Comparison of ENCODE assay signal across 11 cellular contexts in the genomic region with DNA sequence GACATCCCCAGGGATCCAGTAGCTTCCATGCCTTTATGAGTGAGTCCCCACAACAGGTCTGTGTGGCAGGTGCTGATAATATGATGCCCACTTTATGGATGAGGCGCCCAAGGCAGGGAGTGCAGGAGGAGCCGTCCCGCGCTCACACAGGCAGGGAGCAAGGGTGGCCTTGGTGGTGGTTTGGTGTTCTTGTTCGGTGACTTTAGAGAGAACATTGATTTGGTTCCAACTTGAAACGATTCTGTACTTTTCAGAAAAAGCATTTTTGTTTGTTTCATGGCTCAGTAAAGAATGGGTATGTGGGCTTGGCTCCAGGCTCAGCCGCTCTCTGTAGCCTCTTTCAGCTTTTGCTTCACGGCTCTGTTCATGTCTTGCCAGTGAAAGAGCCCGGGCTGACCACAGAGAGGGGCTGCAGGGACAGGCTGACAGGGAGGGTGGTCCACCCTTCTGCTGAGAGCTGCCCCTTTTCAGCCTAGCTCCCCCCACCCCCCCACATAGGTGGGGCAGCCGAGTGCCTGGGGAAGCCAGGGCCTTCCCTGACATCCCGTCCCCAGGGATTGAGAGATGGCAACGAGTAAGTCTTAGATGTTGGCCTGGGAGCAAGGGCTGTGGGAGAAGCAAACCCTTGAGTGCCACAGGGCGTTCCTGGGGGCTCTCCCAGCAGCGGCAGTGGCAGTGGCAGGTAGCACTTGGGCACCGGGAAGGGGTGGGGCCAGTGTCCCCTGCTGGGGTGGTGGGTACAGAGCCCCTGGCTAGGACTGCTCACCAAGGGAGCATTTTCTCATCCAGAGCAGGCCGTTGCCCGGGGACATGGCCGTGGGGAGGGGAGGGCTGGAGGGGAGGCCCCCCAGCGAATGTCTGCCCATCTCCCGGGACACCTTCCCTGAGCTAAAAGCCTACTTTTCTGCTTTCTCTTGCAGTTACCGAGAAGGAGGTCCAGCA. TPM values are rescaled to one million over a fixed set of nuclear protein-coding genes. Genes with fewer than 3 reads are reported as not detected.
A peak's percentile ranks its signal among the peaks of the same experiment; 100 is the strongest.
DNase-seq lines count a peak whose midpoint lies in the region; ATAC-seq, FAIRE-seq and TF ChIP-seq lines count a peak whose summit lies in the region.
"Had no signal": no experiment of that assay in that cellular context is flagged by ENCODE, and none has a peak within 500 bp of the region (broad histone marks: within the 10 kb centered on the region; RNA-seq: fewer than 3 reads in every experiment).

No MANE protein-coding gene starts in this region.

- H3K9ac ChIP-seq in K562 (ENCODE audit: insufficient read depth in 1 of 2, low read depth in 2 of 2, low read length in 2 of 2), result 0 out of 4 replicates have a peak overlapping the region, but pooled peaks of 1 of the 2 experiments have one; percentile 47
- H3K9ac ChIP-seq in mesenchymal stem cell (ENCODE audit: low read length), result no peak overlapping the region

- no peaks in the 10 kb centered on the region for H3K9me3 ChIP-seq in HEK293 (ENCODE audit: control insufficient read depth, insufficient read depth, low read depth, low read length)
- H3K9me3 ChIP-seq in K562 (replicated peaks; ENCODE audit: control insufficient read depth, insufficient read depth, low read depth, low read length), result no peaks in the 10 kb centered on the region
- no peaks in the 10 kb centered on the region for H3K9me3 ChIP-seq in mesenchymal stem cell (ENCODE audit: control insufficient read depth, low read length)

- no peak overlapping the region for H2BK15ac ChIP-seq in mesenchymal stem cell (ENCODE audit: low read depth, poor library complexity, severe bottlenecking)

- TF ChIP-seq EP300 in K562 (IDR thresholded peaks at IDR 0.05; ENCODE audit: low read length), result no peak

- H2AFZ ChIP-seq in K562 (ENCODE audit: low read depth, low read length), result no peak overlapping the region
- H2AFZ ChIP-seq in mesenchymal stem cell (ENCODE audit: low read depth, low read length), result no peak overlapping the region

- no peak for DNase-seq in K562 (ENCODE audit: extremely low read depth in 1 of 4, low spot score in 3 of 4)
- DNase-seq in mesenchymal stem cell, result no peak
- DNase-seq in cerebellum (ENCODE audit: low spot score), result no peak
- no peak for DNase-seq in LoVo (ENCODE audit: low spot score)
- no peak for DNase-seq in foreskin melanocyte
- DNase-seq: CD8-positive, alpha-beta memory T cell; RPMI8226; small intestine had no signal

- peaks cover 43% of the 10 kb centered on the region for H3K79me1 ChIP-seq in mesenchymal stem cell (replicated peaks; ENCODE audit: low read length, poor library complexity, severe bottlenecking)

- H4K91ac ChIP-seq in mesenchymal stem cell (ENCODE audit: low read length), result peak overlapping the region; percentile 81

- no peak overlapping the region for H3K23ac ChIP-seq in mesenchymal stem cell (ENCODE audit: low read length in 2 of 2)

- H3K4me2 ChIP-seq in K562 (ENCODE audit: insufficient read depth, low read length) (no peak overlapping the region), mesenchymal stem cell (ENCODE audit: low read length, poor library complexity, severe bottlenecking) (no peak overlapping the region)

- ATAC-seq in K562, result no peak
- ATAC-seq in GM19324 (IDR thresholded peaks at IDR 0.05; ENCODE audit: low FRiP score, unreplicated experiment), result no peak

- no peak overlapping the region for H2BK120ac ChIP-seq in mesenchymal stem cell (ENCODE audit: low read depth, low read length)

- WGBS in K562 (ENCODE audit: insufficient coverage, low coverage, missing lambda C conversion rate), result 70% methylated on average over 16 of the region's 21 CpGs
- WGBS in mesenchymal stem cell, result 87% methylated on average over 21 of the region's 21 CpGs

- H3K27ac ChIP-seq in HEK293 (ENCODE audit: extremely low read depth, low read depth, low read length), result no peak overlapping the region
- no peak overlapping the region for H3K27ac ChIP-seq in K562 (ENCODE audit: extremely low read depth, low read depth, low read length)
- peak overlapping the region; percentile 13 for H3K27ac ChIP-seq in mesenchymal stem cell (ENCODE audit: low read length, poor library complexity, severe bottlenecking)
- H3K27ac ChIP-seq in temporal lobe (ENCODE audit: low read depth, low read length), result peak overlapping the region; percentile 86

- in situ Hi-C loops in K562 (cut with MboI), result no loop called here

- peak; percentile 6 for FAIRE-seq in K562 (lab: Jason Lieb, UNC)
- FAIRE-seq: small intestine had no signal

- no peaks in the 10 kb centered on the region for H3K36me3 ChIP-seq in HEK293 (ENCODE audit: control insufficient read depth in 2 of 2, insufficient read depth in 1 of 2, low read length in 2 of 2)
- H3K36me3 ChIP-seq in K562 (ENCODE audit: control insufficient read depth, insufficient read depth, low read length), result no peaks in the 10 kb centered on the region
- peaks cover 4 to 27% of the 10 kb centered on the region in 2 experiments for H3K36me3 ChIP-seq in mesenchymal stem cell (ENCODE audit: control insufficient read depth in 1 of 2, insufficient read depth in 2 of 2, low read depth in 1 of 2, low read length in 2 of 2)

- no peak for TF ChIP-seq POLR2A in K562 (conservative IDR thresholded peaks at IDR 0.05)

- peaks cover 4% of the 10 kb centered on the region for H3K4me1 ChIP-seq in HEK293 (ENCODE audit: control insufficient read depth, insufficient read depth, low read length)
- H3K4me1 ChIP-seq in K562 (replicated peaks in 1 of 2; ENCODE audit: control insufficient read depth in 2 of 2, insufficient read depth in 2 of 2, low read length in 2 of 2), result peaks cover 14 to 38% of the 10 kb centered on the region in 2 experiments
- H3K4me1 ChIP-seq in mesenchymal stem cell (ENCODE audit: control insufficient read depth, insufficient read depth, low read depth, low read length), result peaks cover 39% of the 10 kb centered on the region

- peak overlapping the region; percentile 63 for H2AK5ac ChIP-seq in mesenchymal stem cell (ENCODE audit: low read length, severe bottlenecking)

- intact Hi-C loops in K562 (cut with micrococcal nuclease), result no loop called here

- peak overlapping the region in 1 of 2 experiments; percentile 15 for H2BK12ac ChIP-seq in mesenchymal stem cell (ENCODE audit: low read length in 2 of 2)

- peak overlapping the region in 1 of 2 experiments; percentile 53 for H3K14ac ChIP-seq in mesenchymal stem cell (ENCODE audit: low read length in 2 of 2)

- peaks cover 7% of the 10 kb centered on the region for H3K9me1 ChIP-seq in K562 (ENCODE audit: control insufficient read depth, insufficient read depth, low read length)

- no peak overlapping the region for H3K4me3 ChIP-seq in HEK293 (ENCODE audit: low read depth, low read length)
- H3K4me3 ChIP-seq in K562, result no peak overlapping the region
- H3K4me3 ChIP-seq in mesenchymal stem cell (ENCODE audit: insufficient read depth in 1 of 2, low read depth in 1 of 2, low read length in 2 of 2), result no peak overlapping the region

- H3K27me3 ChIP-seq in K562 (ENCODE audit: control insufficient read depth in 2 of 2, insufficient read depth in 2 of 2, low read length in 2 of 2), result no peaks in the 10 kb centered on the region
- no peaks in the 10 kb centered on the region for H3K27me3 ChIP-seq in mesenchymal stem cell (ENCODE audit: control insufficient read depth in 1 of 2, insufficient read depth in 1 of 2, low read length in 2 of 2)

- H2BK5ac ChIP-seq in mesenchymal stem cell (ENCODE audit: low read depth, low read length, poor library complexity, severe bottlenecking), result no peak overlapping the region

- peak overlapping the region; percentile 7 to 13 for H3K4ac ChIP-seq in mesenchymal stem cell (ENCODE audit: low read depth in 1 of 2, low read length in 2 of 2)

- peaks cover 4% of the 10 kb centered on the region; the same call in 1 of the 3 replicates for H3K79me2 ChIP-seq in K562 (ENCODE audit: control insufficient read depth, insufficient read depth, low read length)

- peaks cover 21% of the 10 kb centered on the region for H4K20me1 ChIP-seq in K562 (replicated peaks; ENCODE audit: control insufficient read depth, insufficient read depth, low read length)

- peak overlapping the region; percentile 48 to 54 for H3K18ac ChIP-seq in mesenchymal stem cell (ENCODE audit: low read depth in 1 of 2, low read length in 2 of 2)

- no peak overlapping the region for H4K8ac ChIP-seq in mesenchymal stem cell (ENCODE audit: low read length)

- CTCF ChIA-PET in HEK293 (lab: Yijun Ruan, JAX), result no interaction called here
- CTCF ChIA-PET in K562 (lab: Yijun Ruan, JAX; ENCODE audit: low intra/inter-chr PET ratio), result no interaction called here

- BruUV-seq in K562 (replicated peaks; lab: Mats Ljungman, UMichigan), result no TSS peak

- POLR2A ChIA-PET in HEK293 (lab: Yijun Ruan, JAX) (no interaction called here), K562 (lab: Yijun Ruan, JAX) (interaction anchor here (0.6 kb wide), 1 partner anchor 11 kb away, joined by 3 read pairs; no protein-coding TSS in a partner anchor)

- no peak for TF ChIP-seq CTCF in HEK293 (tag by site-specific recombination; IDR thresholded peaks at IDR 0.05)
- TF ChIP-seq CTCF in K562 (IDR thresholded peaks at IDR 0.05 in 2 of 3, conservative IDR thresholded peaks at IDR 0.05 in 1 of 3; ENCODE audit: insufficient read depth in 2 of 3, low read depth in 1 of 3, low read length in 3 of 3), result no peak

- no peak for TF ChIP-seq RAD21 in K562 (CRISPR knock-in tag; conservative IDR thresholded peaks at IDR 0.05 in 1 of 2, IDR thresholded peaks at IDR 0.05 in 1 of 2)

TF ChIP-seq in HEK293, 187 proteins besides CTCF, POLR2A, EP300 and RAD21 (continues in another document):
- TF ChIP-seq KLF9 (tag by site-specific recombination; IDR thresholded peaks at IDR 0.05; ENCODE audit: low read depth), result no peak

RNA-seq across cellular contexts. Expression of a gene that starts 28.1 kb away (rescaled TPM):
- 6.1 and 14.0 TPM in 2 replicates for total RNA-seq in K562 (2011; cell fraction: chromatin; rRNA removed; ENCODE audit: low replicate concordance)
- total RNA-seq in K562 (2011; cell fraction: nucleolus; rRNA removed), result 10.3 and 11.0 TPM in 2 replicates
- 7.1 and 7.5 TPM in 2 replicates for total RNA-seq in K562 (2011; cell fraction: nucleoplasm; rRNA removed)
- total RNA-seq in K562 (2014; rRNA removed) (9.6 and 11.6 TPM in 2 replicates), K562 (2014; rRNA removed; fragmentation: Illumina TruSeq; extraction: Trizol) (7.6 and 8.0 TPM in 2 replicates), K562 (2015; rRNA removed; fragmentation: Illumina TruSeq; extraction: Trizol) (6.9 and 7.4 TPM in 2 replicates), K562 (2021) (22.8 and 25.0 TPM in 2 replicates), temporal lobe (138 TPM), cerebellum (85.0 TPM)
- polyA plus RNA-seq in K562 (2011; rRNA removed) (24.0 and 27.0 TPM in 2 replicates), K562 (2014; fragmentation: Illumina TruSeq; extraction: Trizol) (10.5 and 19.7 TPM in 2 replicates), K562 (2014; fragmentation: Nextera tagmentation; extraction: Ambion mirVana) (under 1 TPM; 0.28 to 0.66 TPM), K562 (2014; rRNA removed) (11.2 and 13.1 TPM in 2 replicates)
- polyA plus RNA-seq in K562 (2011; cell fraction: cytosol; rRNA removed), result 25.2 and 37.2 TPM in 2 replicates
- polyA plus RNA-seq in K562 (2011; cell fraction: nucleus; rRNA removed), result 10.2 and 16.2 TPM in 2 replicates
- polyA plus RNA-seq in K562 (2012), result 9.2 and 10.6 TPM in 2 replicates
- 12.8 and 20.5 TPM in 2 replicates for polyA minus RNA-seq in K562 (2011; rRNA and poly(A)+ RNA removed)
- polyA minus RNA-seq in K562 (2011; cell fraction: cytosol; rRNA and poly(A)+ RNA removed), result 14.7 and 17.9 TPM in 2 replicates
- 3.1 and 3.7 TPM in 2 replicates for polyA minus RNA-seq in K562 (2011; cell fraction: nucleus; rRNA and poly(A)+ RNA removed)
- 38.8 TPM for polyA plus RNA-seq in mesenchymal stem cell (2013, experiment 1 of 2)
- polyA plus RNA-seq in mesenchymal stem cell (2013, experiment 2 of 2), result 37.7 TPM

Comparison
In these comparisons a context has a peak if more than half of its experiments do, and no peak if none do; other contexts are left out.
1. H3K27ac ChIP-seq: peak in mesenchymal stem cell (single experiment) and temporal lobe (single experiment); none in HEK293 (single experiment) and K562 (single experiment).